20 cellular contexts compared by ENCODE assay signal in genomic region chr3:140588558-140588957, GRCh38.
DNase-seq lines count a peak whose midpoint lies in the region; ATAC-seq and TF ChIP-seq lines count a peak whose summit lies in the region.
"Had no signal": no experiment of that assay in that cellular context is flagged by ENCODE, and none has a peak within 500 bp of the region (broad histone marks: within the 10 kb centered on the region; RNA-seq: fewer than 3 reads in every experiment).

No MANE protein-coding gene starts in this region.

- no peaks in the 10 kb centered on the region for H3K9me3 Mint-ChIP-seq in CD4-positive, alpha-beta T cell

- H3K36me3 Mint-ChIP-seq in CD4-positive, alpha-beta T cell (ENCODE audit: low read depth), result no peaks in the 10 kb centered on the region
- H3K36me3 Mint-ChIP-seq: CD14-positive monocyte had no signal

- TF ChIP-seq POLR2A in esophagus muscularis mucosa (IDR thresholded peaks at IDR 0.05; ENCODE audit: low read depth) (no peak), transverse colon (IDR thresholded peaks at IDR 0.05) (no peak)

- peaks cover 28% of the 10 kb centered on the region for H3K27me3 Mint-ChIP-seq in CD4-positive, alpha-beta T cell

- H3K4me1 ChIP-seq in HUES64 (ENCODE audit: insufficient read depth, low read length) (peaks cover 15% of the 10 kb centered on the region; the same call in 1 of the 2 replicates), esophagus muscularis mucosa (peaks cover 0 to 14% (median 9%) of the 10 kb centered on the region in 4 donors), transverse colon (no peaks in the 10 kb centered on the region)

- peak overlapping the region; percentile 2; the same call in 1 of the 2 replicates for H3K9ac ChIP-seq in HUES64 (ENCODE audit: low read depth, low read length)

- TF ChIP-seq EP300 in esophagus muscularis mucosa (IDR thresholded peaks at IDR 0.05) (no peak), transverse colon (IDR thresholded peaks at IDR 0.05; ENCODE audit: low read depth) (no peak)

- H3K27ac ChIP-seq in HUES64 (ENCODE audit: low read depth, low read length) (peak overlapping the region; percentile 66; the same call in 1 of the 2 replicates), esophagus muscularis mucosa (replicated peaks in 1 of 4) (no peak overlapping the region), transverse colon (no peak overlapping the region)
- no peak overlapping the region for H3K27ac ChIP-seq in CD4-positive, alpha-beta T cell (ENCODE audit: low read depth, low read length)
- H3K27ac ChIP-seq: PC-9, SK-N-MC had no signal

- intact Hi-C loops in esophagus muscularis mucosa (cut with DNase I), result no loop called here
- intact Hi-C loops in CD4-positive, alpha-beta T cell (cut with DNase I, micrococcal nuclease), result no loop called here
- intact Hi-C loops in transverse colon (cut with DNase I; ENCODE audit: low total_unique reads), result no loop called here

- H3K36me3 ChIP-seq in HUES64 (ENCODE audit: insufficient read depth, low read length), result no peaks in the 10 kb centered on the region
- no peaks in the 10 kb centered on the region for H3K36me3 ChIP-seq in esophagus muscularis mucosa
- H3K36me3 ChIP-seq in transverse colon, result no peaks in the 10 kb centered on the region

- POLR2A ChIA-PET in CD4-positive, alpha-beta T cell (lab: Charles Lee), result no interaction called here

- no peaks in the 10 kb centered on the region for H3K9me3 ChIP-seq in HUES64 (ENCODE audit: insufficient read depth, low read depth, low read length)
- no peaks in the 10 kb centered on the region for H3K9me3 ChIP-seq in esophagus muscularis mucosa
- H3K9me3 ChIP-seq in CD4-positive, alpha-beta T cell (ENCODE audit: control insufficient read depth, low read length), result no peaks in the 10 kb centered on the region
- H3K9me3 ChIP-seq in transverse colon, result no peaks in the 10 kb centered on the region

- no peak overlapping the region for H3K4me3 Mint-ChIP-seq in CD4-positive, alpha-beta T cell
- H3K4me3 Mint-ChIP-seq: CD14-positive monocyte had no signal

- TF ChIP-seq CTCF in esophagus muscularis mucosa (IDR thresholded peaks at IDR 0.05) (no peak), transverse colon (IDR thresholded peaks at IDR 0.05) (no peak)
- no peak for TF ChIP-seq CTCF in CD4-positive, alpha-beta T cell (IDR thresholded peaks at IDR 0.05)

- H3K4me3 ChIP-seq in HUES64 (ENCODE audit: low read length), result no peak overlapping the region
- H3K4me3 ChIP-seq in esophagus muscularis mucosa, result no peak overlapping the region
- no peak overlapping the region for H3K4me3 ChIP-seq in transverse colon
- H3K4me3 ChIP-seq: K562, PC-9, SK-N-MC had no signal

- H3K4me1 Mint-ChIP-seq in CD4-positive, alpha-beta T cell (ENCODE audit: low read depth), result no peaks in the 10 kb centered on the region
- H3K4me1 Mint-ChIP-seq: CD14-positive monocyte had no signal

- no peak for ATAC-seq in CD4-positive, alpha-beta T cell (ENCODE audit: poor library complexity)
- ATAC-seq: K562 had no signal

- H3K27me3 ChIP-seq in HUES64 (ENCODE audit: insufficient read depth, low read length) (no peaks in the 10 kb centered on the region), esophagus muscularis mucosa (no peaks in the 10 kb centered on the region), transverse colon (no peaks in the 10 kb centered on the region)
- no peaks in the 10 kb centered on the region for H3K27me3 ChIP-seq in CD4-positive, alpha-beta T cell (ENCODE audit: control insufficient read depth, insufficient read depth, low read length)

- DNase-seq in COLO829 (ENCODE audit: low spot score), result peak; percentile 51
- peak; percentile 34 for DNase-seq in esophagus muscularis mucosa (ENCODE audit: extremely low spot score)
- peak; percentile 36 for DNase-seq in iPS-NIHi7 (ENCODE audit: extremely low spot score)
- no peak for DNase-seq in CD4-positive, alpha-beta T cell
- DNase-seq in OCI-M2 (lab: John Stamatoyannopoulos, UW; ENCODE audit: unreplicated experiment), result no peak
- no peak for DNase-seq in NCI-H82 treated with DMSO at 0.1 percent for 48 hours (lab: John Stamatoyannopoulos, UW; ENCODE audit: unreplicated experiment)
- DNase-seq in transverse colon, result no peak
- DNase-seq: Calu3; DND-41; HCEC 1CT; NCI-H1436 treated with DMSO at 0.1 percent for 48 hours; NCI-H2081 treated with DMSO at 0.1 percent for 48 hours; NCI-H226; NCI-H526; NK-92 treated with Interleukin-12 subunit alpha and Interleukin-12 subunit beta, amount 100 ng/mL, for 24 hours; PC-9 had no signal

- in situ Hi-C loops in transverse colon (cut with MboI; ENCODE audit: low pct_ligation_motif_present in 1 of 4, low pct_unique_long_range_greater_than_20kb in 1 of 4, low sequenced_read_pairs in 3 of 4), result no loop called here

- H3K27ac Mint-ChIP-seq in CD4-positive, alpha-beta T cell, result no peak overlapping the region
- H3K27ac Mint-ChIP-seq: CD14-positive monocyte had no signal

- WGBS in HUES64, result 18% methylated on average over 2 of the region's 3 CpGs
- 67% methylated on average over 3 of the region's 3 CpGs for WGBS in esophagus muscularis mucosa
- WGBS in transverse colon (ENCODE audit: low coverage in 1 of 2), 2 donors, result 40 to 58% methylated on average over 2 to 3 of the region's 3 CpGs

- CTCF ChIA-PET in CD4-positive, alpha-beta T cell (lab: Charles Lee), result no interaction called here

Comparison
In these comparisons a context has a peak if more than half of its experiments do, and no peak if none do; other contexts are left out.
1. DNase-seq: peak in COLO829 (single experiment), esophagus muscularis mucosa (single experiment) and iPS-NIHi7 (single experiment); none in CD4-positive, alpha-beta T cell (0 of 10), OCI-M2 (single experiment), NCI-H82 treated with DMSO at 0.1 percent for 48 hours (single experiment) and transverse colon (single experiment).